1 cellular context compared by ENCODE assay signal in the genomic region with DNA sequence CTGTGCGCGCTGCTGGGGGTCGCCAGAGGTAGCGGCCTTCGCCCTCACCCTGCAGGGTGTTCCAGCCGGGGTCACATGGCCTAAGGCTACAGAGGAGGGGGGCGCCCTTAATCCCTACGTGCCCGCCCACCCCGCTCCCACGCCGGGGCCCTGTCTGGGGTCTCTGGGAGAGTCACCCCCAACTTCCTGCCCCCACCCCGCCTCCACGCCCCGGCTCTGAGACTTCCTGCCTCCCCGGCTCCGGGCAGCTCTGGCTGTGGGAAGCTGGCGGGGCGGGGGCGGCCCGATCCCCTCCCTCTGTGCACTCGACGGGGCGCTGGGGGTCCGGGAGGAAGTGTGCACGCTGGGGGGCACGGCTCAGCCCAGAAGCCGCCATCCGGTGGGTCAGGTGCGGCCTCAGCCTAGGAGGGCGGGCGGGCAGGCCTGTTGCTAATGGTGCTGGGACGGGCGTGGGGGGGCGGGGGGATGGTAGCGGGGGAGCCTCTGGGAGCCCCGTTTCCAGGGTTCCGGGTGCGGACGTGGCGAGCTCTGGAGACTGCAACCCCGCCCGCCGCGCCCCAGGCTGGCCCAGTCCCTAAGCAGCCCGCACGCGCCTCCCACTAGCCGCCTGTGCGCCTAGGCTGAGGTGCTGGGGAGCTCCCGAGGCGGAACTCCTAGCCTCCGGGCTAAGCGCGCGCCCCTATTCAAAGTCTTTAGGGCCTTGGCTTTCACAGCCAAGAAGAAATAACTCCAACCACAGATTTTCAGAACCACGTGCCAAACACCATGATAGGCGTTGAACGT.
A peak's percentile ranks its signal among the peaks of the same experiment; 100 is the strongest.
TF ChIP-seq lines count a peak whose summit lies in the region.

No MANE protein-coding gene starts in this region.

TF ChIP-seq in HepG2, 621 proteins besides CTCF, POLR2A, EP300 and RAD21 (continued from another document and continues in another):
- TF ChIP-seq PREB (CRISPR knock-in tag; IDR thresholded peaks at IDR 0.05): no peak
- no peak for TF ChIP-seq NCOR1 (IDR thresholded peaks at IDR 0.05; ENCODE audit: borderline replicate concordance, low read length)
- no peak for TF ChIP-seq TBX2 (CRISPR knock-in tag; IDR thresholded peaks at IDR 0.05; ENCODE audit: borderline replicate concordance)
- no peak for TF ChIP-seq SMAD9 (CRISPR knock-in tag; IDR thresholded peaks at IDR 0.05)
- TF ChIP-seq MYPOP (CRISPR knock-in tag; IDR thresholded peaks at IDR 0.05): no peak
- TF ChIP-seq, protein P1, sequence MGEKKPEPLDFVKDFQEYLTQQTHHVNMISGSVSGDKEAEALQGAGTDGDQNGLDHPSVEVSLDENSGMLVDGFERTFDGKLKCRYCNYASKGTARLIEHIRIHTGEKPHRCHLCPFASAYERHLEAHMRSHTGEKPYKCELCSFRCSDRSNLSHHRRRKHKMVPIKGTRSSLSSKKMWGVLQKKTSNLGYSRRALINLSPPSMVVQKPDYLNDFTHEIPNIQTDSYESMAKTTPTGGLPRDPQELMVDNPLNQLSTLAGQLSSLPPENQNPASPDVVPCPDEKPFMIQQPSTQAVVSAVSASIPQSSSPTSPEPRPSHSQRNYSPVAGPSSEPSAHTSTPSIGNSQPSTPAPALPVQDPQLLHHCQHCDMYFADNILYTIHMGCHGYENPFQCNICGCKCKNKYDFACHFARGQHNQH (CRISPR knock-in tag; IDR thresholded peaks at IDR 0.05): peak; percentile 8; the same call in 1 of the 2 replicates
- no peak for TF ChIP-seq SOX13 (IDR thresholded peaks at IDR 0.05)
- TF ChIP-seq SOX13 (CRISPR knock-in tag; conservative IDR thresholded peaks at IDR 0.05 in 1 of 2, IDR thresholded peaks at IDR 0.05 in 1 of 2): no peak
- no peak for TF ChIP-seq POLR2G (IDR thresholded peaks at IDR 0.05; ENCODE audit: low read depth, low read length)
- no peak for TF ChIP-seq ZNF256 (CRISPR knock-in tag; conservative IDR thresholded peaks at IDR 0.05)
- TF ChIP-seq NRL (CRISPR knock-in tag; IDR thresholded peaks at IDR 0.05; ENCODE audit: borderline replicate concordance): 0 out of 2 replicates have a peak, but pooled peaks have one; percentile 5
- no peak for TF ChIP-seq ZNF431 (CRISPR knock-in tag; IDR thresholded peaks at IDR 0.05; ENCODE audit: borderline replicate concordance, low read depth)
- peak; percentile 33; the same call in 1 of the 2 replicates for TF ChIP-seq ZNF687 (CRISPR knock-in tag; IDR thresholded peaks at IDR 0.05)
- no peak for TF ChIP-seq IRF2 (CRISPR knock-in tag; IDR thresholded peaks at IDR 0.05)
- TF ChIP-seq, protein P2, sequence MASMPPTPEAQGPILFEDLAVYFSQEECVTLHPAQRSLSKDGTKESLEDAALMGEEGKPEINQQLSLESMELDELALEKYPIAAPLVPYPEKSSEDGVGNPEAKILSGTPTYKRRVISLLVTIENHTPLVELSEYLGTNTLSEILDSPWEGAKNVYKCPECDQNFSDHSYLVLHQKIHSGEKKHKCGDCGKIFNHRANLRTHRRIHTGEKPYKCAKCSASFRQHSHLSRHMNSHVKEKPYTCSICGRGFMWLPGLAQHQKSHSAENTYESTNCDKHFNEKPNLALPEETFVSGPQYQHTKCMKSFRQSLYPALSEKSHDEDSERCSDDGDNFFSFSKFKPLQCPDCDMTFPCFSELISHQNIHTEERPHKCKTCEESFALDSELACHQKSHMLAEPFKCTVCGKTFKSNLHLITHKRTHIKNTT (CRISPR knock-in tag; IDR thresholded peaks at IDR 0.05): no peak
- TF ChIP-seq ZNF142 (CRISPR knock-in tag; IDR thresholded peaks at IDR 0.05): no peak
- TF ChIP-seq ZNF720 (CRISPR knock-in tag; IDR thresholded peaks at IDR 0.05): no peak
- no peak for TF ChIP-seq REST (IDR thresholded peaks at IDR 0.05; ENCODE audit: borderline replicate concordance in 1 of 2, low read depth in 1 of 2, low read length in 2 of 2)
- TF ChIP-seq NR1H2 (CRISPR knock-in tag; IDR thresholded peaks at IDR 0.05; ENCODE audit: borderline replicate concordance, low read depth): no peak
- no peak for TF ChIP-seq ARNT2 (CRISPR knock-in tag; IDR thresholded peaks at IDR 0.05; ENCODE audit: low read depth)
- TF ChIP-seq, protein P3, sequence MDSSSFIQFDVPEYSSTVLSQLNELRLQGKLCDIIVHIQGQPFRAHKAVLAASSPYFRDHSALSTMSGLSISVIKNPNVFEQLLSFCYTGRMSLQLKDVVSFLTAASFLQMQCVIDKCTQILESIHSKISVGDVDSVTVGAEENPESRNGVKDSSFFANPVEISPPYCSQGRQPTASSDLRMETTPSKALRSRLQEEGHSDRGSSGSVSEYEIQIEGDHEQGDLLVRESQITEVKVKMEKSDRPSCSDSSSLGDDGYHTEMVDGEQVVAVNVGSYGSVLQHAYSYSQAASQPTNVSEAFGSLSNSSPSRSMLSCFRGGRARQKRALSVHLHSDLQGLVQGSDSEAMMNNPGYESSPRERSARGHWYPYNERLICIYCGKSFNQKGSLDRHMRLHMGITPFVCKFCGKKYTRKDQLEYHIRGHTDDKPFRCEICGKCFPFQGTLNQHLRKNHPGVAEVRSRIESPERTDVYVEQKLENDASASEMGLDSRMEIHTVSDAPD (CRISPR knock-in tag; IDR thresholded peaks at IDR 0.05): no peak
- TF ChIP-seq PCBP1 (IDR thresholded peaks at IDR 0.05; ENCODE audit: borderline replicate concordance, low read depth, low read length): no peak
- TF ChIP-seq HNRNPH1 (optimal IDR thresholded peaks at IDR 0.05; ENCODE audit: low read depth, low read length): no peak
- TF ChIP-seq GMEB1 (CRISPR knock-in tag; IDR thresholded peaks at IDR 0.05; ENCODE audit: borderline replicate concordance): no peak; the same call in 1 of the 2 replicates
- TF ChIP-seq NFE2L2 (IDR thresholded peaks at IDR 0.05; ENCODE audit: low read length): no peak
- TF ChIP-seq XRCC5 (optimal IDR thresholded peaks at IDR 0.05; ENCODE audit: low read length): no peak
- TF ChIP-seq RFXAP (CRISPR knock-in tag; IDR thresholded peaks at IDR 0.05; ENCODE audit: borderline replicate concordance): 0 out of 2 replicates have a peak, but pooled peaks have one; percentile 3
- no peak for TF ChIP-seq REL (CRISPR knock-in tag; conservative IDR thresholded peaks at IDR 0.05)
- 0 out of 2 replicates have a peak, but pooled peaks have one; percentile 1 for TF ChIP-seq ZNF746 (CRISPR knock-in tag; IDR thresholded peaks at IDR 0.05)
- TF ChIP-seq EEA1 (CRISPR knock-in tag; IDR thresholded peaks at IDR 0.05; ENCODE audit: borderline replicate concordance): no peak
